ENCODE assay signal across 11 cellular contexts in the genomic region with DNA sequence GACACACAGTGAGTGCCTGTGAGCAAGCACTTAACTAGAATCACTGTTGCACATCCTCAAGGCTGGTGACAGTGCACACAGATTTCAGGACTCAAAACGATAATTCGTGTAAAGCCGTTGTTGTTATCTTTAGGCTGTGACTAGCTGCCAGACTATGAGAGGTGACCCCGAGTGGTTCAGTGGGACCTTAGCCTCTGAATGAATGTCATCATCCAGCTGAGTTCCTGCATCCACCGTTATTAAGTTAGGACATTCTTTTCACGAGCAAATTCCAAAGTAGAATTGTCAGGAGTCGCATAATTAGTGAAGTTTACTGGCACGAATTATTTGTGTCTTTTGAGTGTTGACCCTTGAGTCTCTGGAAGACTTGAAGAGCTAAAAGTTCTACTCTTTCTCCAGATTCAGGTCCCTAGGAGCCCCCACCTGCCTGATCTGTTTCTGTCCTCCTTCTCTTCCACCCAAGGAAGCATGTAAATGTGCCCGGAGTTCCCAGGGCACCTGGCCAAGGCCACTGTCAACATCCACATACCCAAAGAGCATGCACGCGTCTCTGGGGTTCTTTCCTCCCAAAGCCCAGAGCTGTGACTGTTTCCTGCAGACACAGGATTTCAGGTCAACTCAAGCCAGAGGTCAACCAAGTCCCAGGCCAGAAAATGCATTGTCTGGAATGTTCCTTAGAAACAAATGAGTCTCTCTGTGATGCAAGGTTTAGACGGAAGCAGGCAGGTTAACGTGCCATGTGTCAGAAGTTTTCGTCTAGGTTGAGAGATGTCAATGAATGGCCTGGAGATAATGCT.
DNase-seq lines count a peak whose midpoint lies in the region; ATAC-seq and TF ChIP-seq lines count a peak whose summit lies in the region.
"Had no signal": no experiment of that assay in that cellular context is flagged by ENCODE, and none has a peak within 500 bp of the region (broad histone marks: within the 10 kb centered on the region; RNA-seq: fewer than 3 reads in every experiment).

No MANE protein-coding gene starts in this region.

- in situ Hi-C loops in Caki2 (cut with HindIII; ENCODE audit: low pct_unique_long_range_greater_than_20kb, low sequenced_read_pairs) = no loop called here

- no peak overlapping the region for H3K4me3 Mint-ChIP-seq in naive thymus-derived CD8-positive, alpha-beta T cell

- peak; percentile 52 for DNase-seq in Caki2 (ENCODE audit: low read depth)
- peak; percentile 38 to 63 for DNase-seq in cardiac fibroblast (ENCODE audit: low read depth in 2 of 2)
- peak; percentile 81 for DNase-seq in hepatic stellate cell (ENCODE audit: low spot score)
- DNase-seq in pulmonary artery endothelial cell (ENCODE audit: low read depth, low spot score) = peak; percentile 61
- DNase-seq in effector CD4-positive, alpha-beta T cell = no peak
- no peak for DNase-seq in hippocampal formation (lab: John Stamatoyannopoulos, UW)
- DNase-seq in naive thymus-derived CD8-positive, alpha-beta T cell = no peak
- no peak for DNase-seq in inferior parietal cortex (ENCODE audit: extremely low spot score)
- DNase-seq: PC-9 had no signal

- H3K27me3 Mint-ChIP-seq in naive thymus-derived CD8-positive, alpha-beta T cell = no peaks in the 10 kb centered on the region

- H3K4me3 ChIP-seq in cardiac fibroblast (replicated peaks in 1 of 2; ENCODE audit: low read depth in 2 of 2, low read length in 2 of 2) = no peak overlapping the region
- H3K4me3 ChIP-seq: ovary, PC-9, tibial nerve had no signal

- no peak for TF ChIP-seq CTCF in cardiac fibroblast (IDR thresholded peaks at IDR 0.05; ENCODE audit: low read depth, low read length)

- no peak for ATAC-seq in naive thymus-derived CD8-positive, alpha-beta T cell

- H3K27ac Mint-ChIP-seq in naive thymus-derived CD8-positive, alpha-beta T cell = no peak overlapping the region

- H3K9me3 Mint-ChIP-seq in naive thymus-derived CD8-positive, alpha-beta T cell = no peaks in the 10 kb centered on the region

- no peaks in the 10 kb centered on the region for H3K36me3 Mint-ChIP-seq in naive thymus-derived CD8-positive, alpha-beta T cell

- POLR2A ChIA-PET in naive thymus-derived CD8-positive, alpha-beta T cell (lab: Charles Lee) = no interaction called here

- H3K4me1 Mint-ChIP-seq in naive thymus-derived CD8-positive, alpha-beta T cell = peaks cover 14 to 26% (median 17%) of the 10 kb centered on the region in 4 donors

Comparison
In these comparisons a context has a peak if more than half of its experiments do, and no peak if none do; other contexts are left out.
1. DNase-seq: peak in Caki2 (single experiment), cardiac fibroblast (2 of 2), hepatic stellate cell (single experiment) and pulmonary artery endothelial cell (single experiment); none in effector CD4-positive, alpha-beta T cell (single experiment), hippocampal formation (0 of 2), naive thymus-derived CD8-positive, alpha-beta T cell (0 of 10) and inferior parietal cortex (single experiment).